ENCODE assay signal across 24 cellular contexts in genomic region chr22:45120440-45120839, GRCh38.
"Had no signal": no experiment of that assay in that cellular context is flagged by ENCODE, and none has a peak within 500 bp of the region (broad histone marks: within the 10 kb centered on the region; RNA-seq: fewer than 3 reads in every experiment).

No MANE protein-coding gene starts in this region.

- DNase-seq: Kasumi-1, KG1, NCI-H1048, NCI-H1092 treated with DMSO at 0.1 percent for 48 hours, NCI-H1436, NCI-H146, NCI-H1694, NCI-H187, NCI-H1930, NCI-H2029 treated with DMSO at 0.1 percent for 48 hours, NCI-H2081 treated with DMSO at 0.1 percent for 48 hours, NCI-H226, NCI-H446 treated with DMSO at 0.1 percent for 48 hours, NCI-H510A, NCI-H524, NCI-H526, Peyer's patch, Right ventricle myocardium superior, SHP77 treated with DMSO at 0.1 percent for 48 hours, SK-N-SH, SW 1271 had no signal

- H3K4me1 ChIP-seq: Peyer's patch had no signal

- H3K36me3 ChIP-seq: MG63, Peyer's patch, SJSA1 had no signal

- H3K27me3 ChIP-seq: MG63, Peyer's patch, SJSA1 had no signal

- H3K27ac ChIP-seq: Peyer's patch, RWPE1, SJSA1 had no signal

- H3K4me3 ChIP-seq: MG63, Peyer's patch, SJSA1 had no signal

- H3K9me3 ChIP-seq: MG63, Peyer's patch, SJSA1, SK-N-SH had no signal
